In genomic region chr15:35444557-35445204, GRCh38 we compare ENCODE assay signal across 9 cellular contexts.
DNase-seq lines count a peak whose midpoint lies in the region; ATAC-seq, FAIRE-seq and TF ChIP-seq lines count a peak whose summit lies in the region.
"Had no signal": no experiment of that assay in that cellular context is flagged by ENCODE, and none has a peak within 500 bp of the region (broad histone marks: within the 10 kb centered on the region; RNA-seq: fewer than 3 reads in every experiment).

No MANE protein-coding gene starts in this region.

- WGBS in esophagus muscularis mucosa = 41% methylated on average over 1 of the region's 1 CpG
- WGBS in pancreas, 2 donors = 38 to 47% methylated on average over 1 of the region's 1 CpG

- no peak overlapping the region for H2AFZ ChIP-seq in PC-3 (ENCODE audit: low read length)

- no peaks in the 10 kb centered on the region for H3F3A ChIP-seq in PC-3 (ENCODE audit: low read length, unreplicated experiment)

- H3K27ac ChIP-seq in PC-3 (ENCODE audit: low read length) (no peak overlapping the region), esophagus muscularis mucosa (replicated peaks in 1 of 4) (no peak overlapping the region), pancreas (no peak overlapping the region)

- H3K27me3 ChIP-seq in PC-3 (ENCODE audit: low read length) (no peaks in the 10 kb centered on the region), esophagus muscularis mucosa (no peaks in the 10 kb centered on the region), pancreas (no peaks in the 10 kb centered on the region)

- H3K36me3 ChIP-seq in PC-3 (ENCODE audit: low read depth, low read length) (no peaks in the 10 kb centered on the region), esophagus muscularis mucosa (peaks cover 0 to 9% (median 4%) of the 10 kb centered on the region in 4 donors), pancreas (no peaks in the 10 kb centered on the region)

- ATAC-seq in PC-3 = peak; percentile 14
- peak in 3 of 4 donors; percentile 53 to 74 (median 59) for ATAC-seq in pancreas
- ATAC-seq in HG03025 (IDR thresholded peaks at IDR 0.05; ENCODE audit: low FRiP score, unreplicated experiment) = no peak

- FAIRE-seq in D721Med (lab: Jason Lieb, UNC) (peak; percentile 68), H54 (lab: Jason Lieb, UNC) (peak; percentile 92), pancreas (lab: Jason Lieb, UNC) (no peak)

- H4K20me1 ChIP-seq in PC-3 (ENCODE audit: low read length) = 0 out of 2 replicates have a peak, but pooled peaks cover 3% of the 10 kb centered on the region

- BruUV-seq in PC-3 (replicated peaks; lab: Mats Ljungman, UMichigan) = no TSS peak

- TF ChIP-seq CTCF in D721Med (IDR thresholded peaks at IDR 0.05; ENCODE audit: insufficient read depth, missing control alignments) = peak; percentile 75
- peak; percentile 93 for TF ChIP-seq CTCF in PC-3 (conservative IDR thresholded peaks at IDR 0.05; ENCODE audit: low read depth, low read length)
- peak; percentile 62 to 79 (median 75) for TF ChIP-seq CTCF in esophagus muscularis mucosa (IDR thresholded peaks at IDR 0.05)
- peak; percentile 33 to 70 (median 60) for TF ChIP-seq CTCF in pancreas (IDR thresholded peaks at IDR 0.05)

- no peak for TF ChIP-seq POLR2A in H54 (IDR thresholded peaks at IDR 0.05; ENCODE audit: low read depth, low read length)
- TF ChIP-seq POLR2A in esophagus muscularis mucosa (IDR thresholded peaks at IDR 0.05; ENCODE audit: low read depth) = no peak

- H3K4me1 ChIP-seq in PC-3 (ENCODE audit: insufficient read depth, low read length) (peaks cover 31% of the 10 kb centered on the region), esophagus muscularis mucosa (peaks cover 0 to 6% (median 5%) of the 10 kb centered on the region in 4 donors), pancreas (no peaks in the 10 kb centered on the region)

- intact Hi-C loops in PC-3 (cut with micrococcal nuclease) (loop anchor here (1.0 to 5.0 kb wide), 4 partner anchors 137 to 366 kb away; no protein-coding TSS in a partner anchor), esophagus muscularis mucosa (cut with DNase I) (loop anchor here (1.0 to 2.0 kb wide), 2 partner anchors 156 to 367 kb away; no protein-coding TSS in a partner anchor), pancreas (cut with DNase I) (loop anchor here in 2 of 3 donors (10.0 kb wide), 2 partner anchors 160 to 370 kb away; no protein-coding TSS in a partner anchor)

- H3K27ac Mint-ChIP-seq in T-helper 2 cell treated with Interferon-gamma antibody and Interleukin-4, amounts not matched to agents 5 μg/mL and 100 μg/mL, for 36 hours = no peak overlapping the region
- H3K27ac Mint-ChIP-seq: T-helper 1 cell treated with Interleukin-12 subunit alpha and Interleukin-12 subunit beta and Interleukin-4 antibody, amounts not matched to agents 30 μg/mL and 1 μg/mL, for 36 hours had no signal

- DNase-seq in D721Med (ENCODE audit: insufficient read length, low spot score) = no peak
- no peak for DNase-seq in H54 (ENCODE audit: insufficient read length, low spot score)
- peak; percentile 76 for DNase-seq in PC-3
- DNase-seq in esophagus muscularis mucosa (ENCODE audit: extremely low spot score) = no peak
- no peak for DNase-seq in pancreas
- DNase-seq in T-helper 2 cell treated with Interferon-gamma antibody and Interleukin-4, amounts not matched to agents 5 μg/mL and 100 μg/mL, for 36 hours (ENCODE audit: low spot score) = no peak
- DNase-seq in cortex of kidney (lab: John Stamatoyannopoulos, UW) = no peak

- POLR2A ChIA-PET in PC-3 (lab: Charles Lee; ENCODE audit: unreplicated experiment) = interaction anchor here (0.5 to 1.0 kb wide), 3 partner anchors 156 to 658 kb away, joined by 3 to 7 read pairs (median 3); no protein-coding TSS in a partner anchor

- no peak overlapping the region for H3K4me3 ChIP-seq in PC-3 (ENCODE audit: low read length)
- no peak overlapping the region for H3K4me3 ChIP-seq in esophagus muscularis mucosa
- no peak overlapping the region for H3K4me3 ChIP-seq in pancreas

- TF ChIP-seq EP300 in esophagus muscularis mucosa (IDR thresholded peaks at IDR 0.05) = no peak

- no peaks in the 10 kb centered on the region for H3K4me1 Mint-ChIP-seq in T-helper 2 cell treated with Interferon-gamma antibody and Interleukin-4, amounts not matched to agents 5 μg/mL and 100 μg/mL, for 36 hours (ENCODE audit: low read depth)

- H3K4me3 Mint-ChIP-seq in T-helper 2 cell treated with Interferon-gamma antibody and Interleukin-4, amounts not matched to agents 5 μg/mL and 100 μg/mL, for 36 hours = no peak overlapping the region
- H3K4me3 Mint-ChIP-seq: T-helper 1 cell treated with Interleukin-12 subunit alpha and Interleukin-12 subunit beta and Interleukin-4 antibody, amounts not matched to agents 30 μg/mL and 1 μg/mL, for 36 hours had no signal

- H3K9me3 Mint-ChIP-seq in T-helper 2 cell treated with Interferon-gamma antibody and Interleukin-4, amounts not matched to agents 5 μg/mL and 100 μg/mL, for 36 hours = peaks cover 3% of the 10 kb centered on the region

- no peaks in the 10 kb centered on the region for H3K9me2 ChIP-seq in PC-3 (replicated peaks; ENCODE audit: low read length)

- H3K9ac ChIP-seq in PC-3 (ENCODE audit: low read length) = no peak overlapping the region

- H3K9me3 ChIP-seq in PC-3 (ENCODE audit: low read length) (no peaks in the 10 kb centered on the region), esophagus muscularis mucosa (no peaks in the 10 kb centered on the region), pancreas (no peaks in the 10 kb centered on the region)

- H3K36me3 Mint-ChIP-seq in T-helper 2 cell treated with Interferon-gamma antibody and Interleukin-4, amounts not matched to agents 5 μg/mL and 100 μg/mL, for 36 hours (ENCODE audit: low read depth) = no peaks in the 10 kb centered on the region

- no peaks in the 10 kb centered on the region for H3K27me3 Mint-ChIP-seq in T-helper 2 cell treated with Interferon-gamma antibody and Interleukin-4, amounts not matched to agents 5 μg/mL and 100 μg/mL, for 36 hours (ENCODE audit: low read depth)

- no peak overlapping the region for H3K4me2 ChIP-seq in PC-3 (ENCODE audit: low read length)

- CTCF ChIA-PET in PC-3 (lab: Charles Lee) = interaction anchor here (0.5 to 1.2 kb wide), 14 partner anchors 125 to 1335 kb away, joined by 3 to 35 read pairs (median 3); partner anchors contain the start of gene AQR

- H3K79me2 ChIP-seq in PC-3 (ENCODE audit: low read length) = no peaks in the 10 kb centered on the region
